In the genomic region with DNA sequence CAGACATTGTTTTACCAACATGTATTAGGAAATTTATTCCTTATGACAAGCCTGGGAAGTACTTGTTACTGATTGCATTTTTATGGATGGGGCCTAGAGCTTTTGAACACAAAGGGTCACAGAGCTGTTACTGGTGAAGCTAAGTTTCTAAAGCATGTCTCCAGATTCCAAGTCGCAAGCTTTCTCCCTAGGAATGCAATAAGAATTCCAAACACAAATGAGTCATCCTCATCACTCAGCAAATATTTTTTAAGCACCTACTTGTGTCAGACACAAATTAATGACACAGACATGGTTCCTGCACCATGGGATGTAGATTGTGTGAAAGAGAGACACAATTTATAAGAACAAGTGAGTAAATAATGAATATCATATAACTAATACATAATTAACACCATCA, we compare ENCODE assay signal across 12 cellular contexts. TPM values are rescaled to one million over a fixed set of nuclear protein-coding genes. Genes with fewer than 3 reads are reported as not detected.
DNase-seq lines count a peak whose midpoint lies in the region; ATAC-seq and TF ChIP-seq lines count a peak whose summit lies in the region.
"Had no signal": no experiment of that assay in that cellular context is flagged by ENCODE, and none has a peak within 500 bp of the region (broad histone marks: within the 10 kb centered on the region; RNA-seq: fewer than 3 reads in every experiment).

No MANE protein-coding gene starts in this region.

- ATAC-seq in activated CD8-positive, alpha-beta memory T cell treated with anti-CD3 and anti-CD28 coated beads, Interleukin-2, amount 10 ng/mL, durations not matched to agents 7 days and 5 days = no peak

- H3K4me3 Mint-ChIP-seq in osteocyte (ENCODE audit: unreplicated experiment) = no peak overlapping the region
- no peak overlapping the region for H3K4me3 Mint-ChIP-seq in CD8-positive, alpha-beta memory T cell
- no peak overlapping the region for H3K4me3 Mint-ChIP-seq in activated CD8-positive, alpha-beta memory T cell treated with anti-CD3 and anti-CD28 coated beads, Interleukin-2, amount 10 ng/mL, durations not matched to agents 7 days and 5 days
- H3K4me3 Mint-ChIP-seq: memory B cell had no signal

- H3K27me3 ChIP-seq in PC-9 (ENCODE audit: insufficient read depth, low read depth) (no peaks in the 10 kb centered on the region), esophagus squamous epithelium (no peaks in the 10 kb centered on the region)
- no peaks in the 10 kb centered on the region for H3K27me3 ChIP-seq in CD8-positive, alpha-beta memory T cell (ENCODE audit: insufficient read depth, low read length, poor library complexity, severe bottlenecking)

- POLR2A ChIA-PET in PC-9 (lab: Charles Lee; ENCODE audit: unreplicated experiment) = interaction anchor here (0.6 to 0.7 kb wide), 4 partner anchors 10 to 514 kb away, joined by 3 to 5 read pairs (median 4); no protein-coding TSS in a partner anchor
- POLR2A ChIA-PET in CD8-positive, alpha-beta memory T cell (lab: Charles Lee) = no interaction called here

- H3K4me1 Mint-ChIP-seq in osteocyte (ENCODE audit: unreplicated experiment) = peaks cover 25% of the 10 kb centered on the region
- no peaks in the 10 kb centered on the region for H3K4me1 Mint-ChIP-seq in CD8-positive, alpha-beta memory T cell
- H3K4me1 Mint-ChIP-seq in activated CD8-positive, alpha-beta memory T cell treated with anti-CD3 and anti-CD28 coated beads, Interleukin-2, amount 10 ng/mL, durations not matched to agents 7 days and 5 days = peaks cover 3% of the 10 kb centered on the region
- H3K4me1 Mint-ChIP-seq: memory B cell had no signal

- H3K4me2 ChIP-seq in PC-9 = peak overlapping the region; percentile 29

- no peaks in the 10 kb centered on the region for H4K20me1 ChIP-seq in PC-9 (ENCODE audit: insufficient read depth)

- H3K9me3 Mint-ChIP-seq in osteocyte (ENCODE audit: unreplicated experiment) = no peaks in the 10 kb centered on the region
- H3K9me3 Mint-ChIP-seq in CD8-positive, alpha-beta memory T cell = peaks cover 0 to 2% (median 0%) of the 10 kb centered on the region in 5 donors
- H3K9me3 Mint-ChIP-seq in activated CD8-positive, alpha-beta memory T cell treated with anti-CD3 and anti-CD28 coated beads, Interleukin-2, amount 10 ng/mL, durations not matched to agents 7 days and 5 days (ENCODE audit: low read depth) = no peaks in the 10 kb centered on the region
- H3K9me3 Mint-ChIP-seq: memory B cell had no signal

- BruUV-seq in PC-9 (replicated peaks; lab: Mats Ljungman, UMichigan) = no TSS peak

- 0 out of 2 replicates have a peak overlapping the region, but pooled peaks have one; percentile 17 for H2AFZ ChIP-seq in PC-9

- peak overlapping the region; percentile 73 for H3K27ac Mint-ChIP-seq in osteocyte (ENCODE audit: unreplicated experiment)
- no peak overlapping the region for H3K27ac Mint-ChIP-seq in CD8-positive, alpha-beta memory T cell
- no peak overlapping the region for H3K27ac Mint-ChIP-seq in activated CD8-positive, alpha-beta memory T cell treated with anti-CD3 and anti-CD28 coated beads, Interleukin-2, amount 10 ng/mL, durations not matched to agents 7 days and 5 days
- H3K27ac Mint-ChIP-seq: memory B cell had no signal

- DNase-seq in EL (peak; percentile 96), PC-9 (peak; percentile 31 to 95), esophagus squamous epithelium (lab: John Stamatoyannopoulos, UW) (no peak), osteocyte (ENCODE audit: extremely low spot score, unreplicated experiment) (no peak)
- no peak for DNase-seq in CD8-positive, alpha-beta memory T cell
- no peak for DNase-seq in activated CD8-positive, alpha-beta memory T cell treated with anti-CD3 and anti-CD28 coated beads, Interleukin-2, amount 10 ng/mL, durations not matched to agents 7 days and 5 days
- no peak for DNase-seq in stimulated activated CD4-positive, alpha-beta T cell treated with anti-CD3 and anti-CD28 coated beads, Interleukin-2, amount 100 ng/mL, for 24 hours
- no peak for DNase-seq in activated T-cell treated with anti-CD3 and anti-CD28 coated beads, Interleukin-2, amount 50 U/mL, for 48 hours
- DNase-seq: GF-D8, NCI-H1930 had no signal

- H3K36me3 Mint-ChIP-seq in osteocyte (ENCODE audit: unreplicated experiment) = no peaks in the 10 kb centered on the region
- no peaks in the 10 kb centered on the region for H3K36me3 Mint-ChIP-seq in CD8-positive, alpha-beta memory T cell
- H3K36me3 Mint-ChIP-seq in activated CD8-positive, alpha-beta memory T cell treated with anti-CD3 and anti-CD28 coated beads, Interleukin-2, amount 10 ng/mL, durations not matched to agents 7 days and 5 days = no peaks in the 10 kb centered on the region
- H3K36me3 Mint-ChIP-seq: memory B cell had no signal

- H3F3A ChIP-seq in PC-9 (ENCODE audit: insufficient read depth, low read depth) = peaks cover 23% of the 10 kb centered on the region

- CTCF ChIA-PET in PC-9 (lab: Charles Lee) = interaction anchor here (1.0 kb wide), 1 partner anchor 16 kb away, joined by 3 read pairs; no protein-coding TSS in a partner anchor
- CTCF ChIA-PET in CD8-positive, alpha-beta memory T cell (lab: Charles Lee) = no interaction called here
- CTCF ChIA-PET in activated CD8-positive, alpha-beta memory T cell treated with anti-CD3 and anti-CD28 coated beads, Interleukin-2, amount 10 ng/mL, durations not matched to agents 7 days and 5 days (lab: Charles Lee) = no interaction called here

- TF ChIP-seq CTCF in PC-9 (conservative IDR thresholded peaks at IDR 0.05) (no peak), esophagus squamous epithelium (IDR thresholded peaks at IDR 0.05) (no peak), osteocyte (IDR thresholded peaks at IDR 0.05) (no peak)

- intact Hi-C loops in PC-9 (cut with micrococcal nuclease; ENCODE audit: unreplicated experiment) (loop anchor here (1.0 to 2.0 kb wide), 2 partner anchors 11 to 71 kb away; partner anchors contain the start of gene SH3RF2), esophagus squamous epithelium (cut with DNase I) (no loop called here)

- 0 out of 2 replicates have a peak, but pooled peaks cover 4% of the 10 kb centered on the region for H3K9me3 ChIP-seq in PC-9 (ENCODE audit: insufficient read depth, low read depth)
- H3K9me3 ChIP-seq in esophagus squamous epithelium = no peaks in the 10 kb centered on the region
- H3K9me3 ChIP-seq in CD8-positive, alpha-beta memory T cell (ENCODE audit: low read length) = no peaks in the 10 kb centered on the region

- H3K36me3 ChIP-seq in PC-9 (ENCODE audit: low read depth) (no peaks in the 10 kb centered on the region), esophagus squamous epithelium (no peaks in the 10 kb centered on the region)
- H3K36me3 ChIP-seq in CD8-positive, alpha-beta memory T cell (ENCODE audit: insufficient read depth, low read length) = no peaks in the 10 kb centered on the region

- H3K27me3 Mint-ChIP-seq in osteocyte (ENCODE audit: unreplicated experiment) = no peaks in the 10 kb centered on the region
- H3K27me3 Mint-ChIP-seq in CD8-positive, alpha-beta memory T cell = no peaks in the 10 kb centered on the region
- peaks cover 6% of the 10 kb centered on the region for H3K27me3 Mint-ChIP-seq in activated CD8-positive, alpha-beta memory T cell treated with anti-CD3 and anti-CD28 coated beads, Interleukin-2, amount 10 ng/mL, durations not matched to agents 7 days and 5 days

- H3K4me1 ChIP-seq in PC-9 (replicated peaks; ENCODE audit: insufficient read depth) (peaks cover 28% of the 10 kb centered on the region), esophagus squamous epithelium (peaks cover 9 to 56% (median 24%) of the 10 kb centered on the region in 3 donors)
- H3K4me1 ChIP-seq in CD8-positive, alpha-beta memory T cell (ENCODE audit: insufficient read depth, low read length) = no peaks in the 10 kb centered on the region

- no peaks in the 10 kb centered on the region for H3K9me2 ChIP-seq in PC-9 (ENCODE audit: insufficient read depth)

- H3K79me2 ChIP-seq in PC-9 (ENCODE audit: low read depth) = no peaks in the 10 kb centered on the region

- no peak for TF ChIP-seq POLR2A in esophagus squamous epithelium (IDR thresholded peaks at IDR 0.05)

- H3K27ac ChIP-seq in PC-9 (peak overlapping the region; percentile 73), esophagus squamous epithelium (peak overlapping the region; percentile 34 to 75 (median 61))
- no peak overlapping the region for H3K27ac ChIP-seq in CD8-positive, alpha-beta memory T cell (ENCODE audit: low read depth, low read length)

- H3K4me3 ChIP-seq in PC-9 (no peak overlapping the region), esophagus squamous epithelium (no peak overlapping the region)
- no peak overlapping the region for H3K4me3 ChIP-seq in CD8-positive, alpha-beta memory T cell (ENCODE audit: low read length)

- 14 to 15% methylated on average over 1 of the region's 1 CpG for WGBS in esophagus squamous epithelium, 2 donors

RNA-seq across cellular contexts. Expression of gene SH3RF2, which starts 11.0 kb away (rescaled TPM):
- total RNA-seq in PC-9 (2021) (30.9 and 37.2 TPM in 2 replicates), esophagus squamous epithelium (10 to 100 TPM; 33.4 to 63.1 (median 59.1) TPM), osteocyte (0.38 and 0.52 TPM in 2 replicates)
- total RNA-seq in CD8-positive, alpha-beta memory T cell = under 1 TPM in 1 of 2 experiments, not detected in 1; 0.09 TPM
- 0.51 TPM for polyA plus RNA-seq in CD8-positive, alpha-beta memory T cell
- under 1 TPM in 1 of 2 experiments, not detected in 1; 0.12 TPM for total RNA-seq in activated CD8-positive, alpha-beta memory T cell treated with anti-CD3 and anti-CD28 coated beads, Interleukin-2, amount 10 ng/mL, durations not matched to agents 7 days and 5 days
- total RNA-seq: dermis microvascular lymphatic vessel endothelial cell had no signal

RNA-seq across cellular contexts. Expression of gene GRXCR2, which starts 52.5 kb away (rescaled TPM):
- total RNA-seq in PC-9 (2021) (not detected in 2 replicates), esophagus squamous epithelium (not detected), osteocyte (not detected in 2 replicates)
- not detected for total RNA-seq in CD8-positive, alpha-beta memory T cell
- polyA plus RNA-seq in CD8-positive, alpha-beta memory T cell = not detected
- not detected for total RNA-seq in activated CD8-positive, alpha-beta memory T cell treated with anti-CD3 and anti-CD28 coated beads, Interleukin-2, amount 10 ng/mL, durations not matched to agents 7 days and 5 days
- total RNA-seq: dermis microvascular lymphatic vessel endothelial cell had no signal

Comparison
In these comparisons a context has a peak if more than half of its experiments do, and no peak if none do; other contexts are left out.
1. DNase-seq: peak in EL (single experiment) and PC-9 (2 of 2); none in esophagus squamous epithelium (single experiment), osteocyte (single experiment), CD8-positive, alpha-beta memory T cell (0 of 5), activated CD8-positive, alpha-beta memory T cell treated with anti-CD3 and anti-CD28 coated beads, Interleukin-2, amount 10 ng/mL, durations not matched to agents 7 days and 5 days (single experiment), stimulated activated CD4-positive, alpha-beta T cell treated with anti-CD3 and anti-CD28 coated beads, Interleukin-2, amount 100 ng/mL, for 24 hours (0 of 2) and activated T-cell treated with anti-CD3 and anti-CD28 coated beads, Interleukin-2, amount 50 U/mL, for 48 hours (0 of 2).
2. RNA of gene SH3RF2, which starts 11.0 kb away (total RNA-seq): 33.4 to 63.1 TPM in esophagus squamous epithelium and 30.9 to 37.2 TPM in PC-9; 0.38 to 0.52 TPM in osteocyte, 0.12 TPM in activated CD8-positive, alpha-beta memory T cell treated with anti-CD3 and anti-CD28 coated beads, Interleukin-2, amount 10 ng/mL, durations not matched to agents 7 days and 5 days and 0.09 TPM in CD8-positive, alpha-beta memory T cell; every median in the first group is over 10 times any median in the second.